Comparison of ENCODE assay signal across 10 cellular contexts in genomic region chr17:48045270-48046001, GRCh38. TPM values are rescaled to one million over a fixed set of nuclear protein-coding genes. Genes with fewer than 3 reads are reported as not detected.
DNase-seq lines count a peak whose midpoint lies in the region; FAIRE-seq and TF ChIP-seq lines count a peak whose summit lies in the region.
"Had no signal": no experiment of that assay in that cellular context is flagged by ENCODE, and none has a peak within 500 bp of the region (broad histone marks: within the 10 kb centered on the region; RNA-seq: fewer than 3 reads in every experiment).

No MANE protein-coding gene starts in this region.

- H2AK5ac ChIP-seq in H1 (ENCODE audit: low read depth, low read length), result 0 out of 2 replicates have a peak overlapping the region, but pooled peaks have one; percentile 48

- no peak overlapping the region for H3K23ac ChIP-seq in H1 (ENCODE audit: insufficient read length)

- H3K36me3 ChIP-seq in H1 (ENCODE audit: control insufficient read depth in 2 of 4, insufficient read depth in 4 of 4, low read length in 3 of 4) (no peaks in the 10 kb centered on the region; a peak in 1 of 8 replicates), prostate gland (no peaks in the 10 kb centered on the region), Caco-2 (ENCODE audit: control insufficient read depth, insufficient read depth, low read length) (no peaks in the 10 kb centered on the region)

- no peak overlapping the region for H4K8ac ChIP-seq in H1 (ENCODE audit: extremely low read depth, insufficient read depth, low read length)

- peaks cover 10% of the 10 kb centered on the region for H3K23me2 ChIP-seq in H1 (ENCODE audit: low read depth, low read length)

- peaks cover 42% of the 10 kb centered on the region for H3K36me3 Mint-ChIP-seq in Caco-2 (ENCODE audit: insufficient read depth, unreplicated experiment)

- H2BK15ac ChIP-seq in H1 (ENCODE audit: low read length), result no peak overlapping the region

- peaks cover 0 to 3% of the 10 kb centered on the region in 2 experiments for H4K20me1 ChIP-seq in H1 (replicated peaks in 1 of 2; ENCODE audit: control insufficient read depth in 1 of 2, insufficient read depth in 2 of 2, low read length in 2 of 2)

- H3K27me3 ChIP-seq in H1 (replicated peaks in 1 of 4; ENCODE audit: control insufficient read depth in 3 of 4, extremely low read depth in 1 of 4, insufficient read depth in 3 of 4, low read length in 3 of 4) (no peaks in the 10 kb centered on the region), prostate gland (replicated peaks; ENCODE audit: insufficient read depth) (no peaks in the 10 kb centered on the region), Caco-2 (replicated peaks; ENCODE audit: control insufficient read depth, insufficient read depth, low read length) (no peaks in the 10 kb centered on the region)

- H3K4me3 Mint-ChIP-seq in Caco-2 (ENCODE audit: unreplicated experiment), result no peak overlapping the region
- H3K4me3 Mint-ChIP-seq: central memory CD8-positive, alpha-beta T cell had no signal

- no peaks in the 10 kb centered on the region; the same call in 1 of the 2 replicates for H3K79me1 ChIP-seq in H1 (ENCODE audit: low read depth, low read length)

- TF ChIP-seq POLR2A in H1 (IDR thresholded peaks at IDR 0.05; ENCODE audit: control extremely low read depth in 1 of 2, low read depth in 2 of 2, low read length in 2 of 2), result no peak
- peak; percentile 46 for TF ChIP-seq POLR2A in prostate gland (IDR thresholded peaks at IDR 0.05)

- no peaks in the 10 kb centered on the region for H3K9me3 ChIP-seq in H1 (ENCODE audit: insufficient read depth in 2 of 2, low read depth in 1 of 2, low read length in 1 of 2)
- no peaks in the 10 kb centered on the region for H3K9me3 ChIP-seq in prostate gland
- no peaks in the 10 kb centered on the region for H3K9me3 ChIP-seq in Caco-2

- H3K4me3 ChIP-seq in H1 (ENCODE audit: extremely low read depth in 1 of 4, insufficient read depth in 2 of 4, low read depth in 3 of 4, low read length in 4 of 4) (no peak overlapping the region), prostate gland (no peak overlapping the region), Caco-2 (ENCODE audit: low read depth, low read length) (no peak overlapping the region)

- no peak for FAIRE-seq in H1 (lab: Jason Lieb, UNC)

- no peak overlapping the region for H3K56ac ChIP-seq in H1 (replicated peaks; ENCODE audit: insufficient read length, low read depth, low read length)

- H3K4me2 ChIP-seq in H1 (ENCODE audit: insufficient read depth in 1 of 2, low read depth in 2 of 2, low read length in 2 of 2), result peak overlapping the region in 1 of 2 experiments; percentile 87; a peak in 2 of 4 replicates

- no peak overlapping the region for H2BK12ac ChIP-seq in H1 (ENCODE audit: low read depth, low read length)

- WGBS in H1 (ENCODE audit: extremely low coverage in 1 of 2, insufficient coverage in 1 of 2, insufficient read length in 1 of 2, insufficient replicate concordance in 2 of 2, low coverage in 1 of 2, low lambda C conversion rate in 2 of 2, missing lambda C conversion rate in 1 of 2), 2 experiments, result 81% methylated on average over 8 of the region's 8 CpGs; no CpG with 5 or more reads in 1 of the 2 experiments
- WGBS in prostate gland, result 27% methylated on average over 7 of the region's 8 CpGs

- intact Hi-C loops in prostate gland (cut with DNase I), result no loop called here
- intact Hi-C loops in Caco-2 (cut with micrococcal nuclease; ENCODE audit: unreplicated experiment), result loop anchor here (5.0 kb wide), 1 partner anchor 1317 kb away; the partner anchor contains the start of gene ZNF652

- CTCF ChIA-PET in H1 (lab: Charles Lee; ENCODE audit: partially characterized antibody), result interaction anchor here (0.6 to 10.5 kb wide), 10 partner anchors 9 to 1249 kb away, joined by 3 to 111 read pairs (median 4); no protein-coding TSS in a partner anchor
- CTCF ChIA-PET in Caco-2 (lab: Charles Lee), result interaction anchor here (0.6 to 5.8 kb wide), 2 partner anchors 19 to 23 kb away, joined by 3 to 143 read pairs; no protein-coding TSS in a partner anchor

- H3K4me1 Mint-ChIP-seq in Caco-2 (ENCODE audit: low read depth, unreplicated experiment), result peaks cover 21% of the 10 kb centered on the region

- no peak overlapping the region for H3K14ac ChIP-seq in H1 (ENCODE audit: insufficient read length)

- H3K27ac ChIP-seq in H1 (ENCODE audit: low read depth, low read length) (no peak overlapping the region), prostate gland (peak overlapping the region in 1 of 2 donors; percentile 98)
- H3K27ac ChIP-seq: PC-9 had no signal

- H2BK20ac ChIP-seq in H1 (ENCODE audit: low read length), result no peak overlapping the region

- no peak overlapping the region for H3K4ac ChIP-seq in H1 (replicated peaks; ENCODE audit: insufficient read length, low read depth, low read length)

- no peaks in the 10 kb centered on the region for H3K9me3 Mint-ChIP-seq in Caco-2 (ENCODE audit: unreplicated experiment)
- H3K9me3 Mint-ChIP-seq: central memory CD8-positive, alpha-beta T cell had no signal

- H3K18ac ChIP-seq in H1 (ENCODE audit: extremely low read depth, low read length), result no peak overlapping the region

- H3K79me2 ChIP-seq in H1 (ENCODE audit: control insufficient read depth in 1 of 2, insufficient read depth in 2 of 2, low read length in 2 of 2), result peaks cover 0 to 29% of the 10 kb centered on the region in 2 experiments; a peak in 2 of 4 replicates

- H3K9ac ChIP-seq in H1 (replicated peaks in 1 of 4; ENCODE audit: extremely low read depth in 1 of 4, low read depth in 3 of 4, low read length in 3 of 4), result no peak overlapping the region

- BruUV-seq in Caco-2 (replicated peaks; lab: Mats Ljungman, UMichigan), result no TSS peak

- DNase-seq in ELF-1 (ENCODE audit: low read depth, low spot score) (peak; percentile 31), M059J (ENCODE audit: low read depth) (peak; percentile 29), H1 (ENCODE audit: low read depth in 1 of 2, low spot score in 2 of 2) (no peak), prostate gland (ENCODE audit: low spot score) (peak; percentile 65), Caco-2 (no peak), NCI-H2029 treated with DMSO at 0.1 percent for 48 hours (lab: John Stamatoyannopoulos, UW) (no peak), dermis blood vessel endothelial cell (no peak)
- DNase-seq: activated CD4-positive, alpha-beta T cell treated with anti-CD3 and anti-CD28 coated beads for 48 hours; PC-9 had no signal

- H4K91ac ChIP-seq in H1 (replicated peaks; ENCODE audit: insufficient read length, low read length), result no peak overlapping the region

- no peak for TF ChIP-seq EP300 in H1 (IDR thresholded peaks at IDR 0.05; ENCODE audit: borderline replicate concordance in 1 of 2, low read depth in 2 of 2, low read length in 2 of 2)

- no peak overlapping the region for H4K5ac ChIP-seq in H1 (ENCODE audit: insufficient read length, low read depth, low read length)

- no peak overlapping the region for H2BK120ac ChIP-seq in H1 (replicated peaks; ENCODE audit: low read depth, low read length)

- H2BK5ac ChIP-seq in H1 (ENCODE audit: low read depth, low read length), result no peak overlapping the region

- TF ChIP-seq CTCF in H1 (IDR thresholded peaks at IDR 0.05; ENCODE audit: control extremely low read depth in 1 of 3, insufficient read depth in 1 of 3, low read depth in 1 of 3, low read length in 3 of 3) (no peak), prostate gland (IDR thresholded peaks at IDR 0.05) (no peak), Caco-2 (IDR thresholded peaks at IDR 0.05; ENCODE audit: insufficient read depth in 1 of 2, low read depth in 1 of 2, low read length in 1 of 2, severe bottlenecking in 1 of 2, unreplicated experiment in 1 of 2) (no peak)

- H3K27me3 Mint-ChIP-seq in Caco-2 (ENCODE audit: insufficient read depth, unreplicated experiment), result no peaks in the 10 kb centered on the region
- H3K27me3 Mint-ChIP-seq: central memory CD8-positive, alpha-beta T cell had no signal

- peaks cover 0 to 7% (median 6%) of the 10 kb centered on the region in 4 experiments; a peak in 4 of 7 replicates for H3K4me1 ChIP-seq in H1 (replicated peaks in 1 of 4; ENCODE audit: control insufficient read depth in 3 of 4, insufficient read depth in 4 of 4, low read length in 3 of 4)
- peaks cover 19% of the 10 kb centered on the region for H3K4me1 ChIP-seq in prostate gland (replicated peaks)
- H3K4me1 ChIP-seq in Caco-2, result peaks cover 18% of the 10 kb centered on the region

- POLR2A ChIA-PET in H1 (lab: Charles Lee; ENCODE audit: partially characterized antibody) (interaction anchor here (0.9 to 41.8 kb wide), 3 partner anchors 8 to 67 kb away, joined by 3 to 1227 read pairs (median 1227); partner anchors contain the start of genes COPZ2 and NFE2L1), Caco-2 (lab: Charles Lee) (interaction anchor here (0.6 kb wide), 1 partner anchor 28 kb away, joined by 3 read pairs; no protein-coding TSS in a partner anchor)

- no peak overlapping the region for H3K27ac Mint-ChIP-seq in Caco-2 (ENCODE audit: unreplicated experiment)

- no peak overlapping the region for H2AFZ ChIP-seq in H1 (ENCODE audit: low read length)
- H2AFZ ChIP-seq: PC-9 had no signal

- no peak for TF ChIP-seq RAD21 in H1 (IDR thresholded peaks at IDR 0.05 in 1 of 2, conservative IDR thresholded peaks at IDR 0.05 in 1 of 2; ENCODE audit: low read depth in 2 of 2, low read length in 2 of 2)

RNA-seq across cellular contexts. Expression of gene NFE2L1, which starts 2.7 kb away (rescaled TPM):
- total RNA-seq in M059J (2014; rRNA removed; shearing (Covaris generic)), result 44.3 and 68.7 TPM in 2 replicates
- 140 and 148 TPM in 2 replicates for total RNA-seq in H1 (2021; fragmentation: NEBNext Ultra II Directional; extraction: Animal tissue kit (Norgen Biotek cat#: 25700))
- polyA plus RNA-seq in H1 (2011; rRNA removed), result 143 and 173 TPM in 2 replicates
- polyA plus RNA-seq in H1 (2011; cell fraction: cytosol; rRNA removed), result 181 TPM
- 178 TPM for polyA plus RNA-seq in H1 (2011; cell fraction: nucleus; rRNA removed)
- 161 to 195 TPM (median 173 TPM) in 4 replicates for polyA plus RNA-seq in H1 (2012, experiment 1 of 2)
- polyA plus RNA-seq in H1 (2012, experiment 2 of 2), result 101 TPM
- 146 TPM for polyA plus RNA-seq in H1 (2013, experiment 1 of 2)
- 156 TPM for polyA plus RNA-seq in H1 (2013, experiment 2 of 2)
- 193 and 224 TPM in 2 replicates for polyA minus RNA-seq in H1 (2011; rRNA and poly(A)+ RNA removed)
- polyA minus RNA-seq in H1 (2011; cell fraction: cytosol; rRNA and poly(A)+ RNA removed), result 160 TPM
- polyA minus RNA-seq in H1 (2011; cell fraction: nucleus; rRNA and poly(A)+ RNA removed), result 99.1 TPM
- 100 to 1,000 TPM in 1 of 2 donors, 10 to 100 TPM in 1; 87.8 to 244 TPM for total RNA-seq in prostate gland
- 322 and 356 TPM in 2 replicates for total RNA-seq in Caco-2 (2022)
- 95.1 and 209 TPM in 2 replicates for total RNA-seq in dermis blood vessel endothelial cell

RNA-seq across cellular contexts. Expression of gene COPZ2, which starts 7.8 kb away (rescaled TPM):
- total RNA-seq in M059J (2014; rRNA removed; shearing (Covaris generic)), result 27.3 and 40.7 TPM in 2 replicates
- total RNA-seq in H1 (2021; fragmentation: NEBNext Ultra II Directional; extraction: Animal tissue kit (Norgen Biotek cat#: 25700)), result not detected in 2 replicates
- 0.24 and 0.25 TPM in 2 replicates for polyA plus RNA-seq in H1 (2011; rRNA removed)
- 0.23 TPM for polyA plus RNA-seq in H1 (2011; cell fraction: cytosol; rRNA removed)
- 0.47 TPM for polyA plus RNA-seq in H1 (2011; cell fraction: nucleus; rRNA removed)
- 0.34 to 0.45 TPM in 2 of 4 replicates, not detected in the others for polyA plus RNA-seq in H1 (2012, experiment 1 of 2)
- polyA plus RNA-seq in H1 (2012, experiment 2 of 2), result not detected
- polyA plus RNA-seq in H1 (2013, experiment 1 of 2), result 0.41 TPM
- polyA plus RNA-seq in H1 (2013, experiment 2 of 2), result 0.70 TPM
- polyA minus RNA-seq in H1 (2011; rRNA and poly(A)+ RNA removed), result not detected in 2 replicates
- polyA minus RNA-seq in H1 (2011; cell fraction: cytosol; rRNA and poly(A)+ RNA removed), result not detected
- polyA minus RNA-seq in H1 (2011; cell fraction: nucleus; rRNA and poly(A)+ RNA removed), result not detected
- total RNA-seq in prostate gland (10 to 100 TPM; 18.1 to 18.5 TPM), Caco-2 (2022) (2.0 and 6.7 TPM in 2 replicates), dermis blood vessel endothelial cell (3.8 and 6.5 TPM in 2 replicates)

RNA-seq across cellular contexts. Expression of gene CBX1, which starts 55.8 kb away (rescaled TPM):
- 89.1 and 122 TPM in 2 replicates for total RNA-seq in M059J (2014; rRNA removed; shearing (Covaris generic))
- total RNA-seq in H1 (2021; fragmentation: NEBNext Ultra II Directional; extraction: Animal tissue kit (Norgen Biotek cat#: 25700)), result 166 and 173 TPM in 2 replicates
- 23.8 and 38.7 TPM in 2 replicates for polyA plus RNA-seq in H1 (2011; rRNA removed)
- 61.9 TPM for polyA plus RNA-seq in H1 (2011; cell fraction: cytosol; rRNA removed)
- 16.3 TPM for polyA plus RNA-seq in H1 (2011; cell fraction: nucleus; rRNA removed)
- 166 to 245 TPM (median 172 TPM) in 4 replicates for polyA plus RNA-seq in H1 (2012, experiment 1 of 2)
- polyA plus RNA-seq in H1 (2012, experiment 2 of 2), result 24.6 TPM
- polyA plus RNA-seq in H1 (2013, experiment 1 of 2), result 109 TPM
- 111 TPM for polyA plus RNA-seq in H1 (2013, experiment 2 of 2)
- 23.7 and 25.9 TPM in 2 replicates for polyA minus RNA-seq in H1 (2011; rRNA and poly(A)+ RNA removed)
- 42.8 TPM for polyA minus RNA-seq in H1 (2011; cell fraction: cytosol; rRNA and poly(A)+ RNA removed)
- polyA minus RNA-seq in H1 (2011; cell fraction: nucleus; rRNA and poly(A)+ RNA removed), result 20.1 TPM
- total RNA-seq in prostate gland, result 10 to 100 TPM; 35.0 to 43.7 TPM
- total RNA-seq in Caco-2 (2022), result 213 and 214 TPM in 2 replicates
- total RNA-seq in dermis blood vessel endothelial cell, result 65.7 and 81.3 TPM in 2 replicates

Comparison
In these comparisons a context has a peak if more than half of its experiments do, and no peak if none do; other contexts are left out.
1. DNase-seq: peak in ELF-1 (single experiment), M059J (single experiment) and prostate gland (single experiment); none in H1 (0 of 2), Caco-2 (0 of 2), NCI-H2029 treated with DMSO at 0.1 percent for 48 hours (single experiment) and dermis blood vessel endothelial cell (single experiment).